Comparison of ENCODE assay signal across 1 cellular context in genomic region chr1:167747988-167748387, GRCh38.
TF ChIP-seq lines count a peak whose summit lies in the region.

No MANE protein-coding gene starts in this region.

TF ChIP-seq in H1, 55 proteins besides CTCF, POLR2A, EP300 and RAD21:
- peak; percentile 90 for TF ChIP-seq MAFK (IDR thresholded peaks at IDR 0.05; ENCODE audit: low read depth, low read length)
- TF ChIP-seq PHF8 (conservative IDR thresholded peaks at IDR 0.05; ENCODE audit: low read depth, low read length), result no peak
